In genomic region chr20:4150095-4150492, GRCh38 we compare ENCODE assay signal across 9 cellular contexts. TPM values are rescaled to one million over a fixed set of nuclear protein-coding genes. Genes with fewer than 3 reads are reported as not detected.
DNase-seq lines count a peak whose midpoint lies in the region; ATAC-seq, FAIRE-seq and TF ChIP-seq lines count a peak whose summit lies in the region.
"Had no signal": no experiment of that assay in that cellular context is flagged by ENCODE, and none has a peak within 500 bp of the region (broad histone marks: within the 10 kb centered on the region; RNA-seq: fewer than 3 reads in every experiment).

No MANE protein-coding gene starts in this region.

- CTCF ChIA-PET in activated CD4-positive, alpha-beta T cell treated with anti-CD3 and anti-CD28 coated beads for 36 hours (lab: Charles Lee), result no interaction called here

- H3K36me3 ChIP-seq in astrocyte (ENCODE audit: insufficient read depth, low read length), result no peaks in the 10 kb centered on the region
- no peaks in the 10 kb centered on the region for H3K36me3 ChIP-seq in suprapubic skin
- H3K36me3 ChIP-seq in thyroid gland, result no peaks in the 10 kb centered on the region

- peaks cover 58% of the 10 kb centered on the region for H3K79me2 ChIP-seq in astrocyte (ENCODE audit: insufficient read depth, low read length)

- H3K27me3 ChIP-seq in astrocyte (ENCODE audit: insufficient read depth, low read length) (no peaks in the 10 kb centered on the region), suprapubic skin (no peaks in the 10 kb centered on the region), thyroid gland (no peaks in the 10 kb centered on the region)

- peak overlapping the region; percentile 86 for H3K9ac ChIP-seq in astrocyte (ENCODE audit: low read length)

- 13% methylated on average over 7 of the region's 7 CpGs for WGBS in suprapubic skin
- WGBS in thyroid gland, 2 donors, result 34 to 38% methylated on average over 7 of the region's 7 CpGs

- peaks cover 9% of the 10 kb centered on the region for H3K4me1 Mint-ChIP-seq in activated CD4-positive, alpha-beta T cell treated with anti-CD3 and anti-CD28 coated beads for 36 hours
- peaks cover 32% of the 10 kb centered on the region for H3K4me1 Mint-ChIP-seq in astrocyte (ENCODE audit: low read depth, unreplicated experiment)

- no peaks in the 10 kb centered on the region for H3K9me3 ChIP-seq in astrocyte (ENCODE audit: insufficient read depth, low read depth, low read length)
- H3K9me3 ChIP-seq in suprapubic skin, result no peaks in the 10 kb centered on the region
- no peaks in the 10 kb centered on the region for H3K9me3 ChIP-seq in thyroid gland

- peak overlapping the region; percentile 88 for H3K4me3 ChIP-seq in astrocyte (ENCODE audit: insufficient read depth, low read depth, low read length)
- peak overlapping the region; percentile 76 for H3K4me3 ChIP-seq in suprapubic skin
- peak overlapping the region in 1 of 3 donors; percentile 59 for H3K4me3 ChIP-seq in thyroid gland (replicated peaks in 1 of 3)

- intact Hi-C loops in activated CD4-positive, alpha-beta T cell treated with anti-CD3 and anti-CD28 coated beads for 36 hours (cut with DNase I, micrococcal nuclease), result no loop called here
- intact Hi-C loops in thyroid gland (cut with DNase I), result no loop called here

- H3K27me3 Mint-ChIP-seq in activated CD4-positive, alpha-beta T cell treated with anti-CD3 and anti-CD28 coated beads for 36 hours, result peaks cover 43% of the 10 kb centered on the region
- H3K27me3 Mint-ChIP-seq in astrocyte (ENCODE audit: low read depth, unreplicated experiment), result no peaks in the 10 kb centered on the region

- TF ChIP-seq POLR2A in suprapubic skin (IDR thresholded peaks at IDR 0.05) (no peak), thyroid gland (IDR thresholded peaks at IDR 0.05) (no peak)

- POLR2A ChIA-PET in activated CD4-positive, alpha-beta T cell treated with anti-CD3 and anti-CD28 coated beads for 36 hours (lab: Charles Lee), result no interaction called here

- H3K36me3 Mint-ChIP-seq in activated CD4-positive, alpha-beta T cell treated with anti-CD3 and anti-CD28 coated beads for 36 hours (ENCODE audit: low read depth), result no peaks in the 10 kb centered on the region
- H3K36me3 Mint-ChIP-seq in astrocyte (ENCODE audit: low read depth, unreplicated experiment), result peaks cover 9% of the 10 kb centered on the region

- no peak for TF ChIP-seq CTCF in astrocyte (IDR thresholded peaks at IDR 0.05; ENCODE audit: insufficient read depth, low read depth, low read length)
- no peak for TF ChIP-seq CTCF in suprapubic skin (IDR thresholded peaks at IDR 0.05)
- TF ChIP-seq CTCF in thyroid gland (IDR thresholded peaks at IDR 0.05), result no peak

- peaks cover 53% of the 10 kb centered on the region for H4K20me1 ChIP-seq in astrocyte (ENCODE audit: insufficient read depth, low read length)

- no peak overlapping the region for H2AFZ ChIP-seq in astrocyte (ENCODE audit: low read depth, low read length)

- FAIRE-seq in astrocyte (lab: Jason Lieb, UNC), result no peak

- no peak for TF ChIP-seq EP300 in suprapubic skin (IDR thresholded peaks at IDR 0.05)

- no peak for DNase-seq in activated CD4-positive, alpha-beta T cell treated with anti-CD3 and anti-CD28 coated beads for 36 hours
- DNase-seq in activated CD4-positive, alpha-beta T cell treated with anti-CD3 and anti-CD28 coated beads, Interleukin-2, amount 50 U/mL, for 48 hours, result no peak
- DNase-seq in astrocyte (ENCODE audit: low read depth), result peak; percentile 56
- DNase-seq in kidney glomerular epithelial cell (lab: John Stamatoyannopoulos, UW), result peak; percentile 13
- peak in 1 of 2 donors; percentile 53 for DNase-seq in suprapubic skin (ENCODE audit: low spot score in 2 of 2)
- DNase-seq in thyroid gland, result no peak
- DNase-seq: left cardiac atrium had no signal

- peak overlapping the region; percentile 97 for H3K4me2 ChIP-seq in astrocyte (ENCODE audit: low read length)

- H3K4me1 ChIP-seq in astrocyte (ENCODE audit: insufficient read depth, low read length), result peaks cover 37% of the 10 kb centered on the region
- H3K4me1 ChIP-seq in suprapubic skin, result peaks cover 35% of the 10 kb centered on the region
- peaks cover 6 to 24% of the 10 kb centered on the region in 2 donors for H3K4me1 ChIP-seq in thyroid gland

- no peaks in the 10 kb centered on the region for H3K9me3 Mint-ChIP-seq in activated CD4-positive, alpha-beta T cell treated with anti-CD3 and anti-CD28 coated beads for 36 hours (ENCODE audit: low read depth)
- no peaks in the 10 kb centered on the region for H3K9me3 Mint-ChIP-seq in astrocyte (ENCODE audit: unreplicated experiment)

- H3K27ac ChIP-seq in astrocyte (ENCODE audit: low read depth, low read length) (peak overlapping the region; percentile 6), suprapubic skin (no peak overlapping the region), thyroid gland (no peak overlapping the region)

- ATAC-seq in activated CD4-positive, alpha-beta T cell treated with anti-CD3 and anti-CD28 coated beads for 36 hours, result no peak
- ATAC-seq in HG02610 (IDR thresholded peaks at IDR 0.05; ENCODE audit: unreplicated experiment) (no peak), GM18870 (IDR thresholded peaks at IDR 0.05; ENCODE audit: unreplicated experiment) (no peak)

- H3K27ac Mint-ChIP-seq in activated CD4-positive, alpha-beta T cell treated with anti-CD3 and anti-CD28 coated beads for 36 hours, result no peak overlapping the region
- no peak overlapping the region for H3K27ac Mint-ChIP-seq in astrocyte (ENCODE audit: unreplicated experiment)

- H3K4me3 Mint-ChIP-seq in activated CD4-positive, alpha-beta T cell treated with anti-CD3 and anti-CD28 coated beads for 36 hours, result peak overlapping the region; percentile 59
- H3K4me3 Mint-ChIP-seq in astrocyte (ENCODE audit: unreplicated experiment), result peak overlapping the region; percentile 89

RNA-seq across cellular contexts. Expression of gene SMOX, which starts 1.5 kb away (rescaled TPM):
- 1 to 10 TPM; 3.5 to 7.1 TPM for total RNA-seq in activated CD4-positive, alpha-beta T cell treated with anti-CD3 and anti-CD28 coated beads for 36 hours
- total RNA-seq in astrocyte, result 32.0 and 37.1 TPM in 2 replicates
- 10 to 100 TPM; 11.2 to 20.9 (median 20.1) TPM for total RNA-seq in suprapubic skin
- total RNA-seq in thyroid gland, result 1 to 10 TPM; 4.0 to 7.3 (median 5.4) TPM

Comparison
In these comparisons a context has a peak if more than half of its experiments do, and no peak if none do; other contexts are left out.
1. DNase-seq: peak in astrocyte (single experiment) and kidney glomerular epithelial cell (single experiment); none in activated CD4-positive, alpha-beta T cell treated with anti-CD3 and anti-CD28 coated beads for 36 hours (single experiment), activated CD4-positive, alpha-beta T cell treated with anti-CD3 and anti-CD28 coated beads, Interleukin-2, amount 50 U/mL, for 48 hours (0 of 2) and thyroid gland (0 of 2).